ENCODE assay signal across 16 cellular contexts in genomic region chr10:15817407-15818046, GRCh38.
A peak's percentile ranks its signal among the peaks of the same experiment; 100 is the strongest.
DNase-seq lines count a peak whose midpoint lies in the region; ATAC-seq and TF ChIP-seq lines count a peak whose summit lies in the region.
"Had no signal": no experiment of that assay in that cellular context is flagged by ENCODE, and none has a peak within 500 bp of the region (broad histone marks: within the 10 kb centered on the region; RNA-seq: fewer than 3 reads in every experiment).

No MANE protein-coding gene starts in this region.

- H3K79me2 ChIP-seq in MM.1S (ENCODE audit: low read length) = peaks cover 19% of the 10 kb centered on the region; the same call in 1 of the 2 replicates

- peaks cover 72% of the 10 kb centered on the region for H3K4me1 ChIP-seq in MM.1S (ENCODE audit: low read length)
- H3K4me1 ChIP-seq: upper lobe of left lung had no signal

- DNase-seq in activated naive CD8-positive, alpha-beta T cell treated with anti-CD3 and anti-CD28 coated beads, Interleukin-2, amount 50 U/mL, for 24 hours = no peak
- DNase-seq in MM.1S = no peak
- peak; percentile 46 for DNase-seq in fibroblast of pulmonary artery (ENCODE audit: low read depth)
- DNase-seq in stimulated activated effector memory CD8-positive, alpha-beta T cell treated with anti-CD3 and anti-CD28 coated beads, Interleukin-12 subunit alpha, Interleukin-12 subunit beta, amount 100 ng/mL, for 72 hours (ENCODE audit: low spot score in 2 of 2) = no peak
- no peak for DNase-seq in AG08395 (ENCODE audit: low spot score)
- DNase-seq: activated CD4-positive, CD25-positive, alpha-beta regulatory T cell treated with anti-CD3 and anti-CD28 coated beads, Interleukin-2, amount 50 U/mL, for 72 hours; activated naive CD8-positive, alpha-beta T cell treated with anti-CD3 and anti-CD28 coated beads for 36 hours; activated T-cell treated with anti-CD3 and anti-CD28 coated beads for 4 hours; GDM1; head of caudate nucleus; NCI-H1436 treated with DMSO at 0.1 percent for 48 hours; SHP77; upper lobe of left lung had no signal

- H3K27me3 ChIP-seq in MM.1S (replicated peaks; ENCODE audit: insufficient read depth, low read length) = no peaks in the 10 kb centered on the region
- H3K27me3 ChIP-seq: upper lobe of left lung had no signal

- TF ChIP-seq CTCF in MM.1S (IDR thresholded peaks at IDR 0.05; ENCODE audit: low read length) (no peak), fibroblast of pulmonary artery (IDR thresholded peaks at IDR 0.05; ENCODE audit: low read length, missing control alignments) (no peak)

- H3K27me3 Mint-ChIP-seq in activated naive CD8-positive, alpha-beta T cell = no peaks in the 10 kb centered on the region
- H3K27me3 Mint-ChIP-seq in activated naive CD8-positive, alpha-beta T cell treated with anti-CD3 and anti-CD28 coated beads, Interleukin-2, amount 50 U/mL, for 24 hours = no peaks in the 10 kb centered on the region
- H3K27me3 Mint-ChIP-seq: activated naive CD8-positive, alpha-beta T cell treated with anti-CD3 and anti-CD28 coated beads for 36 hours had no signal

- no peaks in the 10 kb centered on the region for H3K9me3 Mint-ChIP-seq in activated naive CD8-positive, alpha-beta T cell (ENCODE audit: low read depth)
- no peaks in the 10 kb centered on the region for H3K9me3 Mint-ChIP-seq in activated naive CD8-positive, alpha-beta T cell treated with anti-CD3 and anti-CD28 coated beads, Interleukin-2, amount 50 U/mL, for 24 hours
- H3K9me3 Mint-ChIP-seq in stimulated activated effector memory CD8-positive, alpha-beta T cell treated with anti-CD3 and anti-CD28 coated beads, Interleukin-12 subunit alpha, Interleukin-12 subunit beta, amount 100 ng/mL, for 72 hours = no peaks in the 10 kb centered on the region
- H3K9me3 Mint-ChIP-seq: activated naive CD8-positive, alpha-beta T cell treated with anti-CD3 and anti-CD28 coated beads for 36 hours had no signal

- ATAC-seq in activated naive CD8-positive, alpha-beta T cell treated with anti-CD3 and anti-CD28 coated beads, Interleukin-2, amount 50 U/mL, for 24 hours = no peak
- ATAC-seq in stimulated activated effector memory CD8-positive, alpha-beta T cell treated with anti-CD3 and anti-CD28 coated beads, Interleukin-12 subunit alpha, Interleukin-12 subunit beta, amount 100 ng/mL, for 72 hours = peak; percentile 26
- no peak for ATAC-seq in GM21360 (IDR thresholded peaks at IDR 0.05; ENCODE audit: unreplicated experiment)
- no peak for ATAC-seq in HG03521 (IDR thresholded peaks at IDR 0.05; ENCODE audit: unreplicated experiment)

- H3K9me2 ChIP-seq in MM.1S (replicated peaks; ENCODE audit: insufficient read depth, low read length) = no peaks in the 10 kb centered on the region

- H3K27ac Mint-ChIP-seq in activated naive CD8-positive, alpha-beta T cell = peak overlapping the region; percentile 36
- H3K27ac Mint-ChIP-seq in activated naive CD8-positive, alpha-beta T cell treated with anti-CD3 and anti-CD28 coated beads, Interleukin-2, amount 50 U/mL, for 24 hours = no peak overlapping the region
- peak overlapping the region; percentile 6 for H3K27ac Mint-ChIP-seq in stimulated activated effector memory CD8-positive, alpha-beta T cell treated with anti-CD3 and anti-CD28 coated beads, Interleukin-12 subunit alpha, Interleukin-12 subunit beta, amount 100 ng/mL, for 72 hours
- H3K27ac Mint-ChIP-seq: activated naive CD8-positive, alpha-beta T cell treated with anti-CD3 and anti-CD28 coated beads for 36 hours had no signal

- H3K4me3 ChIP-seq in MM.1S (ENCODE audit: low read length) (no peak overlapping the region), fibroblast of pulmonary artery (replicated peaks; ENCODE audit: low read depth, low read length) (no peak overlapping the region)
- H3K4me3 ChIP-seq: upper lobe of left lung had no signal

- peaks cover 30% of the 10 kb centered on the region for H3K36me3 Mint-ChIP-seq in activated naive CD8-positive, alpha-beta T cell
- peaks cover 55% of the 10 kb centered on the region for H3K36me3 Mint-ChIP-seq in activated naive CD8-positive, alpha-beta T cell treated with anti-CD3 and anti-CD28 coated beads, Interleukin-2, amount 50 U/mL, for 24 hours (ENCODE audit: low read depth)
- H3K36me3 Mint-ChIP-seq in stimulated activated effector memory CD8-positive, alpha-beta T cell treated with anti-CD3 and anti-CD28 coated beads, Interleukin-12 subunit alpha, Interleukin-12 subunit beta, amount 100 ng/mL, for 72 hours = peaks cover 68% of the 10 kb centered on the region

- H4K20me1 ChIP-seq in MM.1S (ENCODE audit: insufficient read depth, low read length) = no peaks in the 10 kb centered on the region

- no peaks in the 10 kb centered on the region for H3K4me1 Mint-ChIP-seq in activated naive CD8-positive, alpha-beta T cell (ENCODE audit: low read depth)
- H3K4me1 Mint-ChIP-seq in activated naive CD8-positive, alpha-beta T cell treated with anti-CD3 and anti-CD28 coated beads, Interleukin-2, amount 50 U/mL, for 24 hours = no peaks in the 10 kb centered on the region
- H3K4me1 Mint-ChIP-seq in stimulated activated effector memory CD8-positive, alpha-beta T cell treated with anti-CD3 and anti-CD28 coated beads, Interleukin-12 subunit alpha, Interleukin-12 subunit beta, amount 100 ng/mL, for 72 hours = peaks cover 20% of the 10 kb centered on the region

- H3K27ac ChIP-seq in MM.1S (ENCODE audit: low read length) = peak overlapping the region; percentile 59; the same call in 1 of the 2 replicates

- no peak overlapping the region for H3K4me3 Mint-ChIP-seq in activated naive CD8-positive, alpha-beta T cell
- H3K4me3 Mint-ChIP-seq in activated naive CD8-positive, alpha-beta T cell treated with anti-CD3 and anti-CD28 coated beads, Interleukin-2, amount 50 U/mL, for 24 hours = no peak overlapping the region
- no peak overlapping the region for H3K4me3 Mint-ChIP-seq in stimulated activated effector memory CD8-positive, alpha-beta T cell treated with anti-CD3 and anti-CD28 coated beads, Interleukin-12 subunit alpha, Interleukin-12 subunit beta, amount 100 ng/mL, for 72 hours
- H3K4me3 Mint-ChIP-seq: activated naive CD8-positive, alpha-beta T cell treated with anti-CD3 and anti-CD28 coated beads for 36 hours had no signal

- 0 out of 2 replicates have a peak, but pooled peaks cover 5% of the 10 kb centered on the region for H3K36me3 ChIP-seq in MM.1S (replicated peaks; ENCODE audit: insufficient read depth, low read length)

- no peaks in the 10 kb centered on the region for H3K9me3 ChIP-seq in MM.1S (replicated peaks; ENCODE audit: insufficient read depth, low read length)
- H3K9me3 ChIP-seq: upper lobe of left lung had no signal

- H3K9ac ChIP-seq in MM.1S (ENCODE audit: low read length) = no peak overlapping the region

- peak overlapping the region; percentile 52 for H3K4me2 ChIP-seq in MM.1S (ENCODE audit: low read depth, low read length)

- H3F3A ChIP-seq in MM.1S (ENCODE audit: insufficient read depth, low read length) = peaks cover 19% of the 10 kb centered on the region

- H2AFZ ChIP-seq in MM.1S (ENCODE audit: low read length) = no peak overlapping the region
